8 cellular contexts compared by ENCODE assay signal in the genomic region with DNA sequence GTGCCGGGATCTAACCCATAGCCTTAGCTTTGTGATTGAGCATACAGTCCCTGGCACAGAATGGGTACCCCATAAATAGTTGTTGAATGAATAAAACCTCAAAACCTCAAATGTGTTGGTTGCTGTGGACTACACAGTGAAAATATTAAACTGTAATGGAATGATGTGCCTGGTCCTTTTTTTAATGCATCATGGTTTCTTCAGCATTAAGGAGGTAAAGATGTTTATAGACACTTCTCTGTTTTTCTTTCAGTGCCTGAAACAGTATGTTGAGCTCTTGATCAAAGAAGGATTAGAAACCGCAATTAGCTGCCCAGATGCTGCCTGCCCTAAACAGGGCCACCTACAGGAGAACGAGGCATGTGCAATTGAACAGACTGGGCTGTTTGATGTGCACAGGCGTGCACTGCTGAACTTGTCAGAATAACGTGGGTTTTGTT.
DNase-seq lines count a peak whose midpoint lies in the region; ATAC-seq, FAIRE-seq and TF ChIP-seq lines count a peak whose summit lies in the region.

No MANE protein-coding gene starts in this region.

- H3K4me1 Mint-ChIP-seq in T-cell: peaks cover 37 to 42% (median 41%) of the 10 kb centered on the region in 3 donors

- no peak for DNase-seq in heart left ventricle
- no peak for DNase-seq in Right ventricle myocardium superior
- DNase-seq in T-cell: peak in 27 of 34 experiments; percentile 15 to 58 (median 31)
- DNase-seq in epithelial cell of proximal tubule (ENCODE audit: low read depth): no peak
- no peak for DNase-seq in gastrocnemius medialis
- no peak for DNase-seq in epidermal melanocyte (ENCODE audit: insufficient read length, low spot score)
- DNase-seq in GM12892 (ENCODE audit: insufficient read length): no peak

- H3K27ac ChIP-seq in heart left ventricle: peak overlapping the region in 1 of 12 donors; percentile 42
- peak overlapping the region in 2 of 4 donors; percentile 46 to 78 for H3K27ac ChIP-seq in gastrocnemius medialis

- peaks cover 17% of the 10 kb centered on the region for H3K36me3 Mint-ChIP-seq in T-cell

- H3K4me1 ChIP-seq in heart left ventricle: peaks cover 11 to 98% (median 71%) of the 10 kb centered on the region in 12 donors
- peaks cover 65 to 83% of the 10 kb centered on the region in 2 donors for H3K4me1 ChIP-seq in gastrocnemius medialis

- TF ChIP-seq POLR2A in heart left ventricle (IDR thresholded peaks at IDR 0.05) (no peak), gastrocnemius medialis (IDR thresholded peaks at IDR 0.05) (no peak), GM12892 (IDR thresholded peaks at IDR 0.05; ENCODE audit: low read depth, low read length) (no peak)

- POLR2A ChIA-PET in T-cell (lab: Charles Lee): no interaction called here

- no peaks in the 10 kb centered on the region for H3K27me3 Mint-ChIP-seq in T-cell

- ATAC-seq in heart left ventricle: no peak
- ATAC-seq in Right ventricle myocardium superior (ENCODE audit: poor library complexity): no peak
- ATAC-seq in HG03354 (IDR thresholded peaks at IDR 0.05; ENCODE audit: poor library complexity, severe bottlenecking, unreplicated experiment): peak; percentile 73
- ATAC-seq in T-cell (replicated peaks in 1 of 4): peak; percentile 63 to 73 (median 68)
- no peak for ATAC-seq in gastrocnemius medialis

- H3K4me3 ChIP-seq in heart left ventricle: no peak overlapping the region
- no peak overlapping the region for H3K4me3 ChIP-seq in epithelial cell of proximal tubule (ENCODE audit: low read depth, low read length)
- H3K4me3 ChIP-seq in gastrocnemius medialis: no peak overlapping the region

- WGBS in heart left ventricle, 4 donors: 65 to 75% (median 73%) methylated on average over 5 of the region's 5 CpGs

- intact Hi-C loops in heart left ventricle (cut with DNase I): no loop called here
- intact Hi-C loops in Right ventricle myocardium superior (cut with DNase I): no loop called here
- intact Hi-C loops in gastrocnemius medialis (cut with DNase I; ENCODE audit: low total_unique reads): no loop called here

- H3K36me3 ChIP-seq in heart left ventricle (no peaks in the 10 kb centered on the region), gastrocnemius medialis (no peaks in the 10 kb centered on the region)

- in situ Hi-C loops in gastrocnemius medialis (cut with MboI; ENCODE audit: low sequenced_read_pairs in 4 of 4): no loop called here

- no peaks in the 10 kb centered on the region for H3K9me3 ChIP-seq in heart left ventricle
- H3K9me3 ChIP-seq in gastrocnemius medialis: no peaks in the 10 kb centered on the region

- peak overlapping the region; percentile 25 to 35 for H3K27ac Mint-ChIP-seq in T-cell

- TF ChIP-seq CTCF in heart left ventricle (IDR thresholded peaks at IDR 0.05): peak in 9 of 12 donors; percentile 16 to 49 (median 37)
- peak; percentile 54 for TF ChIP-seq CTCF in epithelial cell of proximal tubule (conservative IDR thresholded peaks at IDR 0.05; ENCODE audit: low read depth, low read length)
- peak in 3 of 5 experiments; percentile 18 to 37 (median 29) for TF ChIP-seq CTCF in gastrocnemius medialis (IDR thresholded peaks at IDR 0.05 in 4 of 5, conservative IDR thresholded peaks at IDR 0.05 in 1 of 5)

- CTCF ChIA-PET in T-cell (lab: Charles Lee): interaction anchor here (0.6 to 2.3 kb wide), 15 partner anchors 9 to 189 kb away, joined by 3 to 28 read pairs (median 4); no protein-coding TSS in a partner anchor

- no peak for FAIRE-seq in GM12892 (lab: Jason Lieb, UNC)

- no peaks in the 10 kb centered on the region for H3K9me3 Mint-ChIP-seq in T-cell

- H3K4me3 Mint-ChIP-seq in T-cell: no peak overlapping the region

- H3K27me3 ChIP-seq in heart left ventricle (no peaks in the 10 kb centered on the region), gastrocnemius medialis (no peaks in the 10 kb centered on the region)

Comparison
In these comparisons a context has a peak if more than half of its experiments do, and no peak if none do; other contexts are left out.
1. ATAC-seq: peak in HG03354 (single experiment) and T-cell (4 of 4); none in heart left ventricle (0 of 4), Right ventricle myocardium superior (single experiment) and gastrocnemius medialis (0 of 2).
2. DNase-seq: peak in T-cell (27 of 34); none in heart left ventricle (0 of 5), Right ventricle myocardium superior (single experiment), epithelial cell of proximal tubule (single experiment), gastrocnemius medialis (0 of 2), epidermal melanocyte (single experiment) and GM12892 (single experiment).
3. Peak in every context shown above with its lines, with median percentiles within 50 percentile points of each other: CTCF ChIP-seq.